In the genomic region with DNA sequence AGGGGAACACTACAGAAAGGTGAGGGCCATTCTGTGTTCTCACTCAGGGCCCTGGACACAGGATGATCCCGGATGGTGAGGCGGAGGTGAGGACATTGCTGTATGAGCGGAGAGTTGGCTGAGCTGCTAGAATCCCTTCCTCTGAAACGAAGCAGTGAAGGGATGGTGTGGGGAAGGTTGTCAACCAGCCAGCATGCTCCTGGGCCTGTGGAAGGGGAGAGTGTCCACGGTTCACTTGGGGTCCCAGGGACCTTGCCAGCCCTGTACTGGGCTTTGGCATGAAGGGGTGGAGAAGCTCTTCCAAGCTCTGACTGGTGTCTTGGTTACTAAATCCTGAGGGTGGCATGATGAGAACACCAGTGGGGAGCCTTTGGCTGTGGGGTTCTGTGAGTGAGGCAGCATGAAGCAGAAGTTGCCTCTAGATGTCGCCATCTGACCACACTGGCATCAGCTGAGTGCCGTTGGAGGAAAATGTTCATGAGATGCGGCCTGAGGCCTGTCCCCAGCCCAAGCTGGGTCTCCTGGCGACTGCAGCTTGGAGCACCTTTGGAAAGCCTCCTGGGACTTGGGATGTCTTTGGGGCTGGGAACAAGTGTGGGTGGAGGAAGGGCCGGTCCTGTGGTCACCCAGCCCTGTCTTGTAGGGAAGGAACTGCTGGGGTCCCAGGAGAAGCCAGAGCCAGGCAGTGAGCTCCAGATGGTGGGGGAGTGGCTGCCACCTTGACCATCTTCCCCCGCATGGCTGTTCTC, we compare ENCODE assay signal across 8 cellular contexts. TPM values are rescaled to one million over a fixed set of nuclear protein-coding genes. Genes with fewer than 3 reads are reported as not detected.
DNase-seq lines count a peak whose midpoint lies in the region; ATAC-seq and TF ChIP-seq lines count a peak whose summit lies in the region.

No MANE protein-coding gene starts in this region.

- ATAC-seq in psoas muscle (peak; percentile 69 to 79 (median 76)), GM21515 (IDR thresholded peaks at IDR 0.05; ENCODE audit: unreplicated experiment) (no peak)

- H3K4me1 ChIP-seq in psoas muscle: peaks cover 17% of the 10 kb centered on the region

- intact Hi-C loops in head of caudate nucleus (cut with DNase I): no loop called here
- intact Hi-C loops in psoas muscle (cut with DNase I): loop anchor here (5.0 to 10.0 kb wide), 4 partner anchors 37 to 262 kb away; a partner anchor contains a TSS

- H3K27ac ChIP-seq in psoas muscle: peak overlapping the region; percentile 30

- peak; percentile 70 for DNase-seq in A172 (ENCODE audit: low spot score)
- peak; percentile 78 for DNase-seq in GM12865 (ENCODE audit: low read depth)
- peak; percentile 71 to 73 for DNase-seq in Kasumi-1 (lab: John Stamatoyannopoulos, UW)
- DNase-seq in SK-MEL-5 (ENCODE audit: low read depth, low spot score): peak; percentile 73
- peak; percentile 10 for DNase-seq in activated naive CD8-positive, alpha-beta T cell treated with anti-CD3 and anti-CD28 coated beads, Interleukin-2, amount 50 U/mL, for 16 hours (ENCODE audit: low read depth, low spot score)
- peak; percentile 34 to 86 (median 74) for DNase-seq in head of caudate nucleus
- peak; percentile 64 to 78 for DNase-seq in psoas muscle

- no peaks in the 10 kb centered on the region for H3K27me3 ChIP-seq in psoas muscle (ENCODE audit: insufficient read depth in 3 of 3, low read length in 2 of 3)

- H3K36me3 ChIP-seq in psoas muscle (ENCODE audit: insufficient read depth in 1 of 2, low read depth in 1 of 2): no peaks in the 10 kb centered on the region

- in situ Hi-C loops in SK-MEL-5 (cut with HindIII; ENCODE audit: low pct_unique_long_range_greater_than_20kb, low sequenced_read_pairs): no loop called here

- H3K4me3 ChIP-seq in GM12865 (ENCODE audit: low read depth, low read length) (no peak overlapping the region), psoas muscle (no peak overlapping the region)

- TF ChIP-seq CTCF in GM12865 (IDR thresholded peaks at IDR 0.05; ENCODE audit: insufficient read depth, low read depth, low read length, missing control alignments) (peak; percentile 92), psoas muscle (IDR thresholded peaks at IDR 0.05) (peak; percentile 83)

- WGBS in psoas muscle, 3 donors: 33 to 41% (median 37%) methylated on average over 11 of the region's 11 CpGs

- H3K9me3 ChIP-seq in psoas muscle: no peaks in the 10 kb centered on the region

RNA-seq across cellular contexts. Expression of a gene that starts 14.8 kb away (rescaled TPM):
- 11.8 and 16.7 TPM in 2 replicates for total RNA-seq in A172 (2014; rRNA removed; shearing (Covaris generic))
- total RNA-seq in SK-MEL-5 (2014; rRNA removed; shearing (Covaris generic)): 7.8 and 11.0 TPM in 2 replicates
- polyA plus RNA-seq in SK-MEL-5 (2015; cell fraction: cytosol; rRNA removed): 9.0 and 10.7 TPM in 2 replicates
- polyA plus RNA-seq in SK-MEL-5 (2015; cell fraction: nucleus; rRNA removed): 14.3 and 16.7 TPM in 2 replicates
- total RNA-seq in psoas muscle: 1 to 10 TPM; 3.0 to 5.2 (median 4.3) TPM
- 1 to 10 TPM; 1.0 to 2.5 (median 2.0) TPM for polyA plus RNA-seq in psoas muscle

RNA-seq across cellular contexts. Expression of a gene that starts 23.6 kb away (rescaled TPM):
- not detected in 2 replicates for total RNA-seq in A172 (2014; rRNA removed; shearing (Covaris generic))
- not detected in 2 replicates for total RNA-seq in SK-MEL-5 (2014; rRNA removed; shearing (Covaris generic))
- polyA plus RNA-seq in SK-MEL-5 (2015; cell fraction: cytosol; rRNA removed): not detected in 2 replicates
- polyA plus RNA-seq in SK-MEL-5 (2015; cell fraction: nucleus; rRNA removed): not detected in 2 replicates
- 1 to 10 TPM in 1 of 4 donors, under 1 TPM in 1, not detected in 2; 0.53 to 3.3 TPM for total RNA-seq in psoas muscle
- polyA plus RNA-seq in psoas muscle: under 1 TPM; 0.65 to 0.78 (median 0.75) TPM

RNA-seq across cellular contexts. Expression of a gene that starts 30.2 kb away (rescaled TPM):
- 1.0 and 2.8 TPM in 2 replicates for total RNA-seq in A172 (2014; rRNA removed; shearing (Covaris generic))
- total RNA-seq in SK-MEL-5 (2014; rRNA removed; shearing (Covaris generic)): not detected in 2 replicates
- not detected in 2 replicates for polyA plus RNA-seq in SK-MEL-5 (2015; cell fraction: cytosol; rRNA removed)
- polyA plus RNA-seq in SK-MEL-5 (2015; cell fraction: nucleus; rRNA removed): not detected in 2 replicates
- 1,000 to 10,000 TPM in 1 of 4 donors, 100 to 1,000 TPM in 3; 164 to 2,869 (median 749) TPM for total RNA-seq in psoas muscle
- polyA plus RNA-seq in psoas muscle: 100 to 1,000 TPM; 168 to 304 (median 293) TPM

RNA-seq across cellular contexts. Expression of a gene that starts 39.1 kb away (rescaled TPM):
- total RNA-seq in A172 (2014; rRNA removed; shearing (Covaris generic)): 150 and 174 TPM in 2 replicates
- total RNA-seq in SK-MEL-5 (2014; rRNA removed; shearing (Covaris generic)): 134 and 148 TPM in 2 replicates
- 114 and 162 TPM in 2 replicates for polyA plus RNA-seq in SK-MEL-5 (2015; cell fraction: cytosol; rRNA removed)
- 20.1 and 50.2 TPM in 2 replicates for polyA plus RNA-seq in SK-MEL-5 (2015; cell fraction: nucleus; rRNA removed)
- total RNA-seq in psoas muscle: 100 to 1,000 TPM; 145 to 346 (median 248) TPM
- 100 to 1,000 TPM; 431 to 818 (median 460) TPM for polyA plus RNA-seq in psoas muscle

RNA-seq across cellular contexts. Expression of a gene that starts 40.2 kb away (rescaled TPM):
- total RNA-seq in A172 (2014; rRNA removed; shearing (Covaris generic)): 19.7 TPM in 2 replicates
- total RNA-seq in SK-MEL-5 (2014; rRNA removed; shearing (Covaris generic)): 14.8 and 19.4 TPM in 2 replicates
- 20.1 and 30.9 TPM in 2 replicates for polyA plus RNA-seq in SK-MEL-5 (2015; cell fraction: cytosol; rRNA removed)
- polyA plus RNA-seq in SK-MEL-5 (2015; cell fraction: nucleus; rRNA removed): 21.2 and 24.1 TPM in 2 replicates
- 10 to 100 TPM; 22.7 to 92.8 (median 57.6) TPM for total RNA-seq in psoas muscle
- 10 to 100 TPM; 12.8 to 22.4 (median 21.6) TPM for polyA plus RNA-seq in psoas muscle

Comparison
In these comparisons a context has a peak if more than half of its experiments do, and no peak if none do; other contexts are left out.
1. DNase-seq: peak in every context shown above with its lines; median percentile 78 in GM12865; 74 in head of caudate nucleus; 73 in SK-MEL-5; 72 in Kasumi-1; 71 in psoas muscle; 70 in A172; 10 in activated naive CD8-positive, alpha-beta T cell treated with anti-CD3 and anti-CD28 coated beads, Interleukin-2, amount 50 U/mL, for 16 hours.
2. RNA of a gene that starts 30.2 kb away (total RNA-seq): 164 to 2,869 TPM in psoas muscle; 1.0 to 2.8 TPM in A172 and not detected in SK-MEL-5; every median in the first group is over 10 times any median in the second.